In genomic region chr22:27648074-27648473, GRCh38 we compare ENCODE assay signal across 26 cellular contexts.
"Had no signal": no experiment of that assay in that cellular context is flagged by ENCODE, and none has a peak within 500 bp of the region (broad histone marks: within the 10 kb centered on the region; RNA-seq: fewer than 3 reads in every experiment).

No MANE protein-coding gene starts in this region.

- H3K27me3 ChIP-seq: dorsolateral prefrontal cortex, gastroesophageal sphincter, heart left ventricle, left lung, sigmoid colon, stomach, thyroid gland, vagina had no signal

- H3K9me3 ChIP-seq: gastroesophageal sphincter, heart left ventricle, left lung, mucosa of descending colon, sigmoid colon, stomach, thyroid gland, vagina had no signal

- H3K36me3 ChIP-seq: gastroesophageal sphincter, heart left ventricle, left lung, sigmoid colon, stomach, thyroid gland, vagina had no signal

- ATAC-seq: esophagus mucosa; gastroesophageal sphincter; heart left ventricle; left cardiac atrium; left lung; mucosa of descending colon; natural killer cell treated with Interleukin-12 subunit alpha and Interleukin-12 subunit beta and Interleukin-15 and Interleukin-18, amount 100 ng/mL, for 72 hours; stimulated activated effector memory CD8-positive, alpha-beta T cell treated with anti-CD3 and anti-CD28 coated beads, Interleukin-12 subunit alpha, Interleukin-12 subunit beta, amount 100 ng/mL, for 72 hours had no signal

- H3K4me3 ChIP-seq: dorsolateral prefrontal cortex, gastroesophageal sphincter, heart left ventricle, left lung, mucosa of descending colon, sigmoid colon, stomach, thyroid gland, vagina had no signal

- DNase-seq: effector CD4-positive, alpha-beta T cell; foreskin fibroblast; heart left ventricle; hippocampal formation; left cardiac atrium; left lung; mesenchymal stem cell; mucosa of descending colon; naive B cell; nucleus accumbens; sigmoid colon; stimulated activated CD4-positive, alpha-beta T cell treated with anti-CD3 and anti-CD28 coated beads, Interleukin-2, amount 100 ng/mL, for 24 hours; stimulated activated CD4-positive, alpha-beta T cell treated with anti-CD3 and anti-CD28 coated beads, Interleukin-4, amount 100 ng/mL, for 24 hours; stimulated activated naive CD4-positive, alpha-beta T cell treated with Interleukin-2 at 50 U/mL for 16 hours; thyroid gland; trophoblast cell had no signal

- H3K4me1 ChIP-seq: left lung, thyroid gland, vagina had no signal

- FAIRE-seq: colon, islet of Langerhans had no signal

- H3K27ac ChIP-seq: dorsolateral prefrontal cortex, epithelial cell of prostate, gastroesophageal sphincter, heart left ventricle, left lung, sigmoid colon, stomach, thyroid gland, vagina had no signal
